ENCODE assay signal across 8 cellular contexts in genomic region chr4:153468587-153468986, GRCh38. TPM values are rescaled to one million over a fixed set of nuclear protein-coding genes. Genes with fewer than 3 reads are reported as not detected.
A peak's percentile ranks its signal among the peaks of the same experiment; 100 is the strongest.
DNase-seq lines count a peak whose midpoint lies in the region; ATAC-seq and TF ChIP-seq lines count a peak whose summit lies in the region.

No MANE protein-coding gene starts in this region.

- peak overlapping the region; percentile 89 to 99 (median 98) for H3K27ac Mint-ChIP-seq in CD8-positive, alpha-beta memory T cell

- 83% methylated on average over 1 of the region's 1 CpG for WGBS in hepatocyte (ENCODE audit: low lambda C conversion rate, missing lambda C conversion rate)

- H3K9me3 ChIP-seq in CD8-positive, alpha-beta memory T cell (ENCODE audit: low read length), result no peaks in the 10 kb centered on the region
- H3K9me3 ChIP-seq in hepatocyte (ENCODE audit: low read depth), result no peaks in the 10 kb centered on the region

- H3K4me1 ChIP-seq in CD8-positive, alpha-beta memory T cell (ENCODE audit: insufficient read depth, low read length), result peaks cover 53% of the 10 kb centered on the region
- H3K4me1 ChIP-seq in hepatocyte (ENCODE audit: insufficient read depth), result no peaks in the 10 kb centered on the region

- H2AFZ ChIP-seq in hepatocyte, result no peak overlapping the region

- H3K79me2 ChIP-seq in hepatocyte, result peaks cover 36% of the 10 kb centered on the region

- CTCF ChIA-PET in CD8-positive, alpha-beta memory T cell (lab: Charles Lee), result interaction anchor here (1.1 to 4.7 kb wide), 11 partner anchors 10 to 123 kb away, joined by 3 to 70 read pairs (median 6); no protein-coding TSS in a partner anchor

- no peaks in the 10 kb centered on the region for H3K9me3 Mint-ChIP-seq in CD8-positive, alpha-beta memory T cell

- peak; percentile 22 for ATAC-seq in GM21528 (IDR thresholded peaks at IDR 0.05; ENCODE audit: low FRiP score, unreplicated experiment)

- TF ChIP-seq CTCF in hepatocyte (IDR thresholded peaks at IDR 0.05; ENCODE audit: poor library complexity), result no peak

- peaks cover 66 to 75% (median 71%) of the 10 kb centered on the region in 3 donors for H3K4me1 Mint-ChIP-seq in CD8-positive, alpha-beta memory T cell

- peak overlapping the region; percentile 77 for H3K27ac ChIP-seq in CD8-positive, alpha-beta memory T cell (ENCODE audit: low read depth, low read length)
- H3K27ac ChIP-seq in hepatocyte, result no peak overlapping the region

- peak overlapping the region; percentile 94 to 98 (median 96) for H3K4me3 Mint-ChIP-seq in CD8-positive, alpha-beta memory T cell

- no peaks in the 10 kb centered on the region for H4K20me1 ChIP-seq in hepatocyte (ENCODE audit: insufficient read depth, poor library complexity, severe bottlenecking)

- H3K36me3 Mint-ChIP-seq in CD8-positive, alpha-beta memory T cell, result peaks cover 0 to 41% (median 11%) of the 10 kb centered on the region in 3 donors

- peak in 1 of 5 donors; percentile 39 for DNase-seq in CD8-positive, alpha-beta memory T cell
- DNase-seq in NCI-H69 (lab: John Stamatoyannopoulos, UW) (peak; percentile 46), hepatocyte (ENCODE audit: low spot score) (no peak), LoVo (ENCODE audit: low spot score) (no peak), NOMO-1 treated with dmso at 0.1 percent for 144 hours (lab: John Stamatoyannopoulos, UW; ENCODE audit: unreplicated experiment) (no peak), NCI-H524 (lab: John Stamatoyannopoulos, UW) (no peak)
- no peak for DNase-seq in activated CD4-positive, CD25-positive, alpha-beta regulatory T cell (lab: John Stamatoyannopoulos, UW)

- H3K9me2 ChIP-seq in hepatocyte (replicated peaks; ENCODE audit: insufficient read depth), result no peaks in the 10 kb centered on the region

- H3K27me3 Mint-ChIP-seq in CD8-positive, alpha-beta memory T cell, result peaks cover 0 to 3% of the 10 kb centered on the region in 2 donors

- H3K36me3 ChIP-seq in CD8-positive, alpha-beta memory T cell (ENCODE audit: insufficient read depth, low read length), result no peaks in the 10 kb centered on the region
- H3K36me3 ChIP-seq in hepatocyte (replicated peaks; ENCODE audit: insufficient read depth, low read depth), result no peaks in the 10 kb centered on the region

- POLR2A ChIA-PET in CD8-positive, alpha-beta memory T cell (lab: Charles Lee), result interaction anchor here (0.6 to 2.0 kb wide), 11 partner anchors 10 to 121 kb away, joined by 3 to 12 read pairs (median 6); no protein-coding TSS in a partner anchor

- peak overlapping the region; percentile 99 for H3K4me2 ChIP-seq in hepatocyte

- no peaks in the 10 kb centered on the region for H3K27me3 ChIP-seq in CD8-positive, alpha-beta memory T cell (ENCODE audit: insufficient read depth, low read length, poor library complexity, severe bottlenecking)
- H3K27me3 ChIP-seq in hepatocyte, result peaks cover 3% of the 10 kb centered on the region

- H3K4me3 ChIP-seq in CD8-positive, alpha-beta memory T cell (ENCODE audit: low read length), result peak overlapping the region; percentile 84
- no peak overlapping the region for H3K4me3 ChIP-seq in hepatocyte

RNA-seq across cellular contexts. Expression of gene TMEM131L, which starts 2.4 kb away (rescaled TPM):
- total RNA-seq in CD8-positive, alpha-beta memory T cell, result 10 to 100 TPM; 28.1 to 29.6 TPM
- polyA plus RNA-seq in CD8-positive, alpha-beta memory T cell, result 28.6 TPM
- total RNA-seq in hepatocyte, result 8.1 and 10.5 TPM in 2 replicates
- 5.8 and 6.3 TPM in 2 replicates for polyA plus RNA-seq in hepatocyte
